16 cellular contexts compared by ENCODE assay signal in genomic region chr19:41395355-41395754, GRCh38. TPM values are rescaled to one million over a fixed set of nuclear protein-coding genes. Genes with fewer than 3 reads are reported as not detected.
DNase-seq lines count a peak whose midpoint lies in the region; ATAC-seq and TF ChIP-seq lines count a peak whose summit lies in the region.
"Had no signal": no experiment of that assay in that cellular context is flagged by ENCODE, and none has a peak within 500 bp of the region (broad histone marks: within the 10 kb centered on the region; RNA-seq: fewer than 3 reads in every experiment).

No MANE protein-coding gene starts in this region.

- peak overlapping the region; percentile 87 for H3K4me2 ChIP-seq in SU-DHL-6 (ENCODE audit: low read depth, low read length, poor library complexity, severe bottlenecking)

- H3F3A ChIP-seq in SU-DHL-6 (ENCODE audit: insufficient read depth): 0 out of 2 replicates have a peak, but pooled peaks cover 3% of the 10 kb centered on the region

- no peak for TF ChIP-seq CTCF in GM12864 (IDR thresholded peaks at IDR 0.05; ENCODE audit: low read depth, low read length, missing control alignments)
- TF ChIP-seq CTCF in SU-DHL-6 (IDR thresholded peaks at IDR 0.05; ENCODE audit: insufficient read depth, low read length, poor library complexity, severe bottlenecking): no peak
- TF ChIP-seq CTCF in glutamatergic neuron (IDR thresholded peaks at IDR 0.05; ENCODE audit: partially characterized antibody, unreplicated experiment): no peak
- TF ChIP-seq CTCF in A673 (conservative IDR thresholded peaks at IDR 0.05; ENCODE audit: low read depth, low read length): no peak

- H3K27ac ChIP-seq in CD4-positive, CD25-positive, alpha-beta regulatory T cell (ENCODE audit: insufficient read depth, low read length, poor library complexity, severe bottlenecking): no peak overlapping the region
- H3K27ac ChIP-seq in SU-DHL-6 (ENCODE audit: low read depth, low read length) (peak overlapping the region; percentile 19; the same call in 1 of the 2 replicates), A673 (ENCODE audit: low read depth, low read length, poor library complexity, severe bottlenecking) (no peak overlapping the region), substantia nigra (ENCODE audit: low read depth, low read length, poor library complexity, severe bottlenecking) (no peak overlapping the region)
- H3K27ac ChIP-seq: body of pancreas, gastrocnemius medialis, Peyer's patch, thyroid gland had no signal

- no peaks in the 10 kb centered on the region for H3K9me3 ChIP-seq in CD4-positive, CD25-positive, alpha-beta regulatory T cell (ENCODE audit: control insufficient read depth in 2 of 2, low read length in 2 of 2)
- H3K9me3 ChIP-seq in SU-DHL-6 (ENCODE audit: insufficient read depth, low read length): no peaks in the 10 kb centered on the region
- no peaks in the 10 kb centered on the region for H3K9me3 ChIP-seq in A673 (ENCODE audit: low read depth, low read length, poor library complexity, severe bottlenecking)
- H3K9me3 ChIP-seq: body of pancreas, gastrocnemius medialis, Peyer's patch, thyroid gland had no signal

- H2AFZ ChIP-seq in SU-DHL-6 (ENCODE audit: low read depth, low read length, severe bottlenecking): no peak overlapping the region

- no TSS peak for BruUV-seq in A673 (replicated peaks; lab: Mats Ljungman, UMichigan)

- POLR2A ChIA-PET in A673 (lab: Charles Lee; ENCODE audit: low non-redundant PET): no interaction called here

- H3K9me2 ChIP-seq in SU-DHL-6 (replicated peaks; ENCODE audit: insufficient read depth, low read length): no peaks in the 10 kb centered on the region

- DNase-seq in CD4-positive, CD25-positive, alpha-beta regulatory T cell: no peak
- no peak for DNase-seq in GM12864 (ENCODE audit: low read depth)
- no peak for DNase-seq in glutamatergic neuron
- no peak for DNase-seq in activated gamma-delta T cell treated with Interleukin-2 at 50 U/mL for 16 hours
- no peak for DNase-seq in hepatic stellate cell (ENCODE audit: low spot score)
- no peak for DNase-seq in A673 (ENCODE audit: low spot score)
- no peak for DNase-seq in substantia nigra (lab: John Stamatoyannopoulos, UW)
- DNase-seq: body of pancreas, DMS53, gastrocnemius medialis, NCI-H1092 treated with DMSO at 0.1 percent for 48 hours, Peyer's patch, T1000, thyroid gland had no signal

- peaks cover 16% of the 10 kb centered on the region for H3K36me3 ChIP-seq in CD4-positive, CD25-positive, alpha-beta regulatory T cell (ENCODE audit: control insufficient read depth, insufficient read depth, low read length)
- H3K36me3 ChIP-seq in SU-DHL-6 (ENCODE audit: low read length) (no peaks in the 10 kb centered on the region), A673 (ENCODE audit: insufficient read depth, low read length, poor library complexity, severe bottlenecking) (peaks cover 8% of the 10 kb centered on the region)

- H3K9me3 Mint-ChIP-seq in CD4-positive, CD25-positive, alpha-beta regulatory T cell: no peaks in the 10 kb centered on the region
- H3K9me3 Mint-ChIP-seq in glutamatergic neuron (ENCODE audit: unreplicated experiment): peaks cover 13% of the 10 kb centered on the region

- ATAC-seq in CD4-positive, CD25-positive, alpha-beta regulatory T cell (ENCODE audit: low read depth in 2 of 2): no peak
- ATAC-seq: body of pancreas, gastrocnemius medialis, sciatic nerve had no signal

- H3K4me1 ChIP-seq in CD4-positive, CD25-positive, alpha-beta regulatory T cell (ENCODE audit: control insufficient read depth, insufficient read depth, low read length, poor library complexity, severe bottlenecking): peaks cover 31% of the 10 kb centered on the region
- H3K4me1 ChIP-seq in A673 (ENCODE audit: insufficient read depth, low read length, poor library complexity, severe bottlenecking): peaks cover 10% of the 10 kb centered on the region

- CTCF ChIA-PET in A673 (lab: Charles Lee): no interaction called here

- no peaks in the 10 kb centered on the region for H3K27me3 Mint-ChIP-seq in CD4-positive, CD25-positive, alpha-beta regulatory T cell
- peaks cover 6% of the 10 kb centered on the region for H3K27me3 Mint-ChIP-seq in glutamatergic neuron (ENCODE audit: unreplicated experiment)

- no peaks in the 10 kb centered on the region for H3K27me3 ChIP-seq in CD4-positive, CD25-positive, alpha-beta regulatory T cell (ENCODE audit: control insufficient read depth, insufficient read depth, low read length)
- H3K27me3 ChIP-seq in SU-DHL-6 (ENCODE audit: low read length): no peaks in the 10 kb centered on the region
- H3K27me3 ChIP-seq in A673 (replicated peaks; ENCODE audit: insufficient read depth, low read depth, low read length, poor library complexity): no peaks in the 10 kb centered on the region
- H3K27me3 ChIP-seq: body of pancreas, gastrocnemius medialis, Peyer's patch, thyroid gland had no signal

- H3K4me3 Mint-ChIP-seq in CD4-positive, CD25-positive, alpha-beta regulatory T cell: peak overlapping the region in 3 of 4 donors; percentile 43 to 98 (median 96)
- H3K4me3 Mint-ChIP-seq in glutamatergic neuron (ENCODE audit: unreplicated experiment): peak overlapping the region; percentile 61

- H3K4me3 ChIP-seq in CD4-positive, CD25-positive, alpha-beta regulatory T cell (ENCODE audit: low read depth, low read length): no peak overlapping the region
- H3K4me3 ChIP-seq in GM12864 (ENCODE audit: low read depth, low read length) (peak overlapping the region; percentile 19; the same call in 1 of the 2 replicates), SU-DHL-6 (ENCODE audit: insufficient read depth, low read length, poor library complexity, severe bottlenecking) (peak overlapping the region; percentile 92), A673 (ENCODE audit: low read depth, low read length, poor library complexity, severe bottlenecking) (no peak overlapping the region)
- H3K4me3 ChIP-seq: body of pancreas, gastrocnemius medialis, Peyer's patch, thyroid gland had no signal

- H3K4me1 Mint-ChIP-seq in CD4-positive, CD25-positive, alpha-beta regulatory T cell: peaks cover 22 to 47% (median 31%) of the 10 kb centered on the region in 4 donors
- peaks cover 20% of the 10 kb centered on the region for H3K4me1 Mint-ChIP-seq in glutamatergic neuron (ENCODE audit: low read depth, unreplicated experiment)

- intact Hi-C loops in A673 (cut with micrococcal nuclease; ENCODE audit: unreplicated experiment): loop anchor here (10.0 kb wide), 1 partner anchor 349 kb away; no protein-coding TSS in a partner anchor

- H3K27ac Mint-ChIP-seq in CD4-positive, CD25-positive, alpha-beta regulatory T cell: peak overlapping the region; percentile 37 to 99 (median 80)
- H3K27ac Mint-ChIP-seq in glutamatergic neuron (ENCODE audit: unreplicated experiment): peak overlapping the region; percentile 14

- peak overlapping the region; percentile 82 for H3K9ac ChIP-seq in SU-DHL-6 (ENCODE audit: low read length)

- H3K79me2 ChIP-seq in SU-DHL-6 (ENCODE audit: insufficient read depth, low read length): peaks cover 36% of the 10 kb centered on the region

- peaks cover 20% of the 10 kb centered on the region for H3K36me3 Mint-ChIP-seq in CD4-positive, CD25-positive, alpha-beta regulatory T cell
- H3K36me3 Mint-ChIP-seq in glutamatergic neuron (ENCODE audit: unreplicated experiment): no peaks in the 10 kb centered on the region

- no peaks in the 10 kb centered on the region for H4K20me1 ChIP-seq in SU-DHL-6 (ENCODE audit: low read depth, low read length)

RNA-seq across cellular contexts. Expression of gene EXOSC5, which starts 1.8 kb away (rescaled TPM):
- 13.9 TPM for total RNA-seq in CD4-positive, CD25-positive, alpha-beta regulatory T cell
- 10 to 100 TPM; 46.1 to 65.3 (median 58.6) TPM for polyA plus RNA-seq in CD4-positive, CD25-positive, alpha-beta regulatory T cell
- total RNA-seq in glutamatergic neuron (ENCODE audit: unreplicated experiment) (18.2 TPM), A673 (2021) (35.0 and 43.1 TPM in 2 replicates)

RNA-seq across cellular contexts. Expression of gene BCKDHA, which starts 2.3 kb away (rescaled TPM):
- total RNA-seq in CD4-positive, CD25-positive, alpha-beta regulatory T cell: 14.3 TPM
- 10 to 100 TPM; 55.8 to 66.0 (median 61.9) TPM for polyA plus RNA-seq in CD4-positive, CD25-positive, alpha-beta regulatory T cell
- 11.0 TPM for total RNA-seq in glutamatergic neuron (ENCODE audit: unreplicated experiment)
- 14.7 and 15.9 TPM in 2 replicates for total RNA-seq in A673 (2021)

RNA-seq across cellular contexts. Expression of gene TMEM91, which starts 19.0 kb away (rescaled TPM):
- 12.4 TPM for total RNA-seq in CD4-positive, CD25-positive, alpha-beta regulatory T cell
- polyA plus RNA-seq in CD4-positive, CD25-positive, alpha-beta regulatory T cell: 1 to 10 TPM; 2.0 to 7.5 (median 4.0) TPM
- 52.6 TPM for total RNA-seq in glutamatergic neuron (ENCODE audit: unreplicated experiment)
- 4.9 and 8.7 TPM in 2 replicates for total RNA-seq in A673 (2021)

RNA-seq across cellular contexts. Expression of gene B9D2, which starts 31.4 kb away (rescaled TPM):
- 22.3 TPM for total RNA-seq in CD4-positive, CD25-positive, alpha-beta regulatory T cell
- polyA plus RNA-seq in CD4-positive, CD25-positive, alpha-beta regulatory T cell: 10 to 100 TPM; 23.9 to 28.4 (median 24.3) TPM
- total RNA-seq in glutamatergic neuron (ENCODE audit: unreplicated experiment) (7.6 TPM), A673 (2021) (9.9 and 10.7 TPM in 2 replicates)

RNA-seq across cellular contexts. Expression of gene B3GNT8, which starts 31.8 kb away (rescaled TPM):
- total RNA-seq in CD4-positive, CD25-positive, alpha-beta regulatory T cell: 0.67 TPM
- 1 to 10 TPM in 1 of 4 donors, under 1 TPM in 3; 0.45 to 1.0 (median 0.59) TPM for polyA plus RNA-seq in CD4-positive, CD25-positive, alpha-beta regulatory T cell
- 15.9 TPM for total RNA-seq in glutamatergic neuron (ENCODE audit: unreplicated experiment)
- 0.41 and 0.81 TPM in 2 replicates for total RNA-seq in A673 (2021)

Comparison
In these comparisons a context has a peak if more than half of its experiments do, and no peak if none do; other contexts are left out.
1. H3K4me3 ChIP-seq: peak in GM12864 (single experiment) and SU-DHL-6 (single experiment); none in CD4-positive, CD25-positive, alpha-beta regulatory T cell (single experiment) and A673 (single experiment).